ENCODE assay signal across 9 cellular contexts in genomic region chr12:107917912-107918800, GRCh38.
DNase-seq lines count a peak whose midpoint lies in the region; ATAC-seq, FAIRE-seq and TF ChIP-seq lines count a peak whose summit lies in the region.
"Had no signal": no experiment of that assay in that cellular context is flagged by ENCODE, and none has a peak within 500 bp of the region (broad histone marks: within the 10 kb centered on the region; RNA-seq: fewer than 3 reads in every experiment).

No MANE protein-coding gene starts in this region.

- FAIRE-seq in GM12891 (lab: Jason Lieb, UNC), result no peak

- TF ChIP-seq POLR2A in GM12891 (IDR thresholded peaks at IDR 0.05; ENCODE audit: low read depth, low read length), result no peak

- peak; percentile 8 for DNase-seq in stimulated activated CD4-positive, alpha-beta T cell treated with anti-CD3 and anti-CD28 coated beads, Interleukin-1b, Interleukin-23, amount 100 ng/mL, for 48 hours
- DNase-seq in stimulated activated CD4-positive, alpha-beta T cell treated with anti-CD3 and anti-CD28 coated beads, Interleukin-2, amount 100 ng/mL, for 48 hours, result no peak
- DNase-seq in NCI-H2227 (lab: John Stamatoyannopoulos, UW; ENCODE audit: unreplicated experiment) (peak; percentile 68), cerebellum (ENCODE audit: low spot score) (peak; percentile 74), myocyte (ENCODE audit: low read depth) (peak; percentile 18), GM12891 (ENCODE audit: insufficient read length, low spot score) (no peak)

- ATAC-seq in HG03378 (IDR thresholded peaks at IDR 0.05; ENCODE audit: unreplicated experiment) (no peak), GM21367 (IDR thresholded peaks at IDR 0.05; ENCODE audit: unreplicated experiment) (no peak)
- ATAC-seq: activated T-cell treated with anti-CD3 and anti-CD28 coated beads, Interleukin-2, amount 50 U/mL, for 72 hours had no signal

TF ChIP-seq in GM12891, 5 proteins besides CTCF, POLR2A, EP300 and RAD21:
- TF ChIP-seq POLR2AphosphoS5 (IDR thresholded peaks at IDR 0.05; ENCODE audit: low read depth, low read length) (no peak), SPI1 (IDR thresholded peaks at IDR 0.05; ENCODE audit: low read depth, low read length) (no peak), POU2F2 (IDR thresholded peaks at IDR 0.05; ENCODE audit: low read depth, low read length) (no peak), PAX5 (IDR thresholded peaks at IDR 0.05; ENCODE audit: insufficient read depth, low read length, severe bottlenecking) (no peak), TAF1 (IDR thresholded peaks at IDR 0.05; ENCODE audit: low read depth, low read length) (no peak)
TF ChIP-seq in GM12891: peak in this region for 0.

Comparison
In these comparisons a context has a peak if more than half of its experiments do, and no peak if none do; other contexts are left out.
1. DNase-seq: peak in stimulated activated CD4-positive, alpha-beta T cell treated with anti-CD3 and anti-CD28 coated beads, Interleukin-1b, Interleukin-23, amount 100 ng/mL, for 48 hours (single experiment), NCI-H2227 (single experiment), cerebellum (single experiment) and myocyte (single experiment); none in stimulated activated CD4-positive, alpha-beta T cell treated with anti-CD3 and anti-CD28 coated beads, Interleukin-2, amount 100 ng/mL, for 48 hours (0 of 2) and GM12891 (single experiment).